ENCODE assay signal across 15 cellular contexts in genomic region chr4:154984148-154984547, GRCh38.
DNase-seq lines count a peak whose midpoint lies in the region; ATAC-seq and TF ChIP-seq lines count a peak whose summit lies in the region.
"Had no signal": no experiment of that assay in that cellular context is flagged by ENCODE, and none has a peak within 500 bp of the region (broad histone marks: within the 10 kb centered on the region; RNA-seq: fewer than 3 reads in every experiment).

No MANE protein-coding gene starts in this region.

- H3K27me3 Mint-ChIP-seq in endothelial cell (ENCODE audit: unreplicated experiment) (peaks cover 4% of the 10 kb centered on the region), immature natural killer cell (ENCODE audit: low read depth in 3 of 3) (no peaks in the 10 kb centered on the region), CD14-positive monocyte (ENCODE audit: low read depth in 3 of 3) (peaks cover 0 to 4% (median 2%) of the 10 kb centered on the region in 3 donors)
- H3K27me3 Mint-ChIP-seq: activated naive CD4-positive, alpha-beta T cell treated with anti-CD3 and anti-CD28 coated beads, Interleukin-2, amount 10 ng/mL, durations not matched to agents 7 days and 5 days had no signal

- H3K4me1 Mint-ChIP-seq in endothelial cell (ENCODE audit: unreplicated experiment), result peaks cover 2% of the 10 kb centered on the region
- H3K4me1 Mint-ChIP-seq in immature natural killer cell, result no peaks in the 10 kb centered on the region
- no peaks in the 10 kb centered on the region for H3K4me1 Mint-ChIP-seq in CD14-positive monocyte
- H3K4me1 Mint-ChIP-seq: activated naive CD4-positive, alpha-beta T cell treated with anti-CD3 and anti-CD28 coated beads, Interleukin-2, amount 10 ng/mL, durations not matched to agents 7 days and 5 days had no signal

- H3K36me3 Mint-ChIP-seq in endothelial cell (ENCODE audit: low read depth, unreplicated experiment) (no peaks in the 10 kb centered on the region), immature natural killer cell (no peaks in the 10 kb centered on the region), CD14-positive monocyte (no peaks in the 10 kb centered on the region)
- H3K36me3 Mint-ChIP-seq: activated naive CD4-positive, alpha-beta T cell treated with anti-CD3 and anti-CD28 coated beads, Interleukin-2, amount 10 ng/mL, durations not matched to agents 7 days and 5 days had no signal

- H3K4me3 Mint-ChIP-seq in endothelial cell (ENCODE audit: unreplicated experiment), result no peak overlapping the region
- no peak overlapping the region for H3K4me3 Mint-ChIP-seq in immature natural killer cell
- no peak overlapping the region for H3K4me3 Mint-ChIP-seq in CD14-positive monocyte
- H3K4me3 Mint-ChIP-seq: activated naive CD4-positive, alpha-beta T cell treated with anti-CD3 and anti-CD28 coated beads, Interleukin-2, amount 10 ng/mL, durations not matched to agents 7 days and 5 days had no signal

- H3K9me3 Mint-ChIP-seq in endothelial cell (ENCODE audit: unreplicated experiment) (no peaks in the 10 kb centered on the region), immature natural killer cell (peaks cover 0 to 5% (median 0%) of the 10 kb centered on the region in 6 donors), CD14-positive monocyte (no peaks in the 10 kb centered on the region)
- H3K9me3 Mint-ChIP-seq: activated naive CD4-positive, alpha-beta T cell treated with anti-CD3 and anti-CD28 coated beads, Interleukin-2, amount 10 ng/mL, durations not matched to agents 7 days and 5 days had no signal

- DNase-seq in GM10248 (ENCODE audit: extremely low spot score) (peak; percentile 12), hepatic stellate cell (ENCODE audit: low spot score) (no peak), endothelial cell (ENCODE audit: low spot score) (no peak), immature natural killer cell (no peak), CD14-positive monocyte (ENCODE audit: low spot score) (no peak)
- DNase-seq: activated naive CD4-positive, alpha-beta T cell treated with anti-CD3 and anti-CD28 coated beads, Interleukin-2, amount 10 ng/mL, durations not matched to agents 7 days and 5 days; DMS153; IMR-90; occipital lobe; SHP77; stimulated activated CD4-positive, alpha-beta T cell treated with anti-CD3 and anti-CD28 coated beads, Interleukin-4, amount 100 ng/mL, for 4 hours had no signal

- TF ChIP-seq CTCF in GM10248 (IDR thresholded peaks at IDR 0.05; ENCODE audit: control extremely low read depth, extremely low read depth, low read depth, missing control alignments) (no peak), endothelial cell (IDR thresholded peaks at IDR 0.05; ENCODE audit: unreplicated experiment) (no peak), CD14-positive monocyte (IDR thresholded peaks at IDR 0.05) (no peak)

- intact Hi-C loops in CD14-positive monocyte (cut with micrococcal nuclease), result no loop called here

- CTCF ChIA-PET in GM10248 (lab: Yijun Ruan, JAX), result no interaction called here

- POLR2A ChIA-PET in GM10248 (lab: Yijun Ruan, JAX), result no interaction called here

- peak; percentile 98 for ATAC-seq in GM19395 (IDR thresholded peaks at IDR 0.05; ENCODE audit: unreplicated experiment)
- ATAC-seq in HG02763 (IDR thresholded peaks at IDR 0.05; ENCODE audit: unreplicated experiment), result peak; percentile 91
- peak; percentile 83 for ATAC-seq in HG03460 (IDR thresholded peaks at IDR 0.05; ENCODE audit: unreplicated experiment)
- ATAC-seq: left lobe of liver had no signal

- H3K27ac Mint-ChIP-seq in endothelial cell (ENCODE audit: unreplicated experiment) (no peak overlapping the region), immature natural killer cell (no peak overlapping the region), CD14-positive monocyte (no peak overlapping the region)
- H3K27ac Mint-ChIP-seq: activated naive CD4-positive, alpha-beta T cell treated with anti-CD3 and anti-CD28 coated beads, Interleukin-2, amount 10 ng/mL, durations not matched to agents 7 days and 5 days had no signal
